Comparison of ENCODE assay signal across 8 cellular contexts in the genomic region with DNA sequence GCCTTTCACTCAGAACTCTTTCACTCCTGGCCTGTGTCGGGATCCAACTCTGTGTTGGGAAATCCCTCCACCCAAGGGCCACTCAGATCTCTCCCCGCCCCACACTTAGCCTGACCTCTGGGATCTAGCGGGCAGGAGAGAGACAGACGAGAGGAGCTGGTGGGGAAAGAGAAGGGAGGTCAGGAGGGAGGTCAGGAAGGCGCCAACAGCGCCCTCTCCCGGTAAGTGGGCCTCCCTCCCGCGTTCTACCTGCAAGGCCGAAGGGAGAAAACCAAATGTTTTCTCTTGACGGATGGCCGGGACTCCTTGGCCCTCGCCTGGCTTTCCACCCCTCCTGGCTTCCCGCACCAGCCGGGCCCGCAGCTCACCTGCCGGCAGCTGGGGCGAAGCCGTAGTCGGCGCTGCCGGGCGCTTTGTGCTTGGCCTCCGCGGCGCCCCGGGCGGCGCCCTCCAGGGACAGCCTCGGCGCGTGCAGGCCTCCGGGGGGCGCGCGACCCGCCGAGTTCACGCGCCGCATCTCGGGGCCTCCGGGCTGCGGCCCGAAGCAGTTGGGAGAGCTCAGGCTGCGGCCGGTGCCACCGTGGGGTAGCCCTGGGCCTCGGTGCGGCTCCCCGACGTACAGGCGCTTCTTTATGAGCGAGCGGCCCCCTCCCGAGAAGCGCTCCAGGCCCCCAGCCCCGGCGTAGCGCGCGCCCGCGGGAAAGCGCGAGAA. TPM values are rescaled to one million over a fixed set of nuclear protein-coding genes. Genes with fewer than 3 reads are reported as not detected.
DNase-seq lines count a peak whose midpoint lies in the region; ATAC-seq and TF ChIP-seq lines count a peak whose summit lies in the region.

No MANE protein-coding gene starts in this region.

- H3K4me3 ChIP-seq in fibroblast of the aortic adventitia (ENCODE audit: low read depth, low read length) (peak overlapping the region; percentile 48), osteoblast (ENCODE audit: insufficient read depth, low read length) (peak overlapping the region; percentile 66), thoracic aorta (peak overlapping the region; percentile 66)

- H3K27ac ChIP-seq in osteoblast (ENCODE audit: low read depth, low read length) (no peak overlapping the region), thoracic aorta (no peak overlapping the region)

- DNase-seq in GM19240 (ENCODE audit: insufficient read length, low spot score) (peak; percentile 82), NAMALWA (ENCODE audit: low spot score) (peak; percentile 77), fibroblast of the aortic adventitia (ENCODE audit: low read depth) (peak; percentile 77), osteoblast (ENCODE audit: insufficient read length, low spot score, missing footprints) (peak; percentile 97), thoracic aorta (ENCODE audit: low spot score) (no peak), NCI-H2196 treated with DMSO at 0.1 percent for 48 hours (lab: John Stamatoyannopoulos, UW; ENCODE audit: unreplicated experiment) (no peak)
- peak; percentile 63 for DNase-seq in activated T-cell treated with anti-CD3 and anti-CD28 coated beads, Interleukin-2, amount 50 U/mL, for 4 hours

- H3K36me3 ChIP-seq in osteoblast (ENCODE audit: insufficient read depth, low read length): no peaks in the 10 kb centered on the region
- no peaks in the 10 kb centered on the region for H3K36me3 ChIP-seq in thoracic aorta

- H3K9me3 ChIP-seq in osteoblast (ENCODE audit: low read depth, low read length): no peaks in the 10 kb centered on the region
- H3K9me3 ChIP-seq in thoracic aorta: no peaks in the 10 kb centered on the region

- no peaks in the 10 kb centered on the region for H3K36me3 Mint-ChIP-seq in activated T-cell treated with anti-CD3 and anti-CD28 coated beads, Interleukin-2, amount 50 U/mL, for 4 hours (ENCODE audit: insufficient read depth)

- H3K27me3 Mint-ChIP-seq in activated T-cell treated with anti-CD3 and anti-CD28 coated beads, Interleukin-2, amount 50 U/mL, for 4 hours (ENCODE audit: low read depth): no peaks in the 10 kb centered on the region

- TF ChIP-seq CTCF in fibroblast of the aortic adventitia (IDR thresholded peaks at IDR 0.05; ENCODE audit: insufficient read depth, low read length): peak; percentile 75
- TF ChIP-seq CTCF in osteoblast (IDR thresholded peaks at IDR 0.05; ENCODE audit: extremely low read depth, low read depth, low read length): peak; percentile 76
- TF ChIP-seq CTCF in thoracic aorta (IDR thresholded peaks at IDR 0.05): no peak

- H3K4me2 ChIP-seq in osteoblast (ENCODE audit: insufficient read depth, low read length): peak overlapping the region; percentile 76

- H3K4me1 Mint-ChIP-seq in activated T-cell treated with anti-CD3 and anti-CD28 coated beads, Interleukin-2, amount 50 U/mL, for 4 hours (ENCODE audit: low read depth): peaks cover 16% of the 10 kb centered on the region

- no peaks in the 10 kb centered on the region for H3K79me2 ChIP-seq in osteoblast (ENCODE audit: insufficient read depth, low read length)

- H3K27me3 ChIP-seq in osteoblast (ENCODE audit: insufficient read depth, low read length): no peaks in the 10 kb centered on the region
- H3K27me3 ChIP-seq in thoracic aorta (replicated peaks; ENCODE audit: insufficient read depth): no peaks in the 10 kb centered on the region

- no peaks in the 10 kb centered on the region for H4K20me1 ChIP-seq in osteoblast (ENCODE audit: insufficient read depth, low read length)

- no peaks in the 10 kb centered on the region for H3K9me3 Mint-ChIP-seq in activated T-cell treated with anti-CD3 and anti-CD28 coated beads, Interleukin-2, amount 50 U/mL, for 4 hours

- H3K4me1 ChIP-seq in osteoblast (ENCODE audit: insufficient read depth, low read length): peaks cover 26% of the 10 kb centered on the region
- peaks cover 4 to 6% of the 10 kb centered on the region in 2 donors for H3K4me1 ChIP-seq in thoracic aorta (ENCODE audit: control insufficient read depth in 1 of 2, low read depth in 2 of 2)

- H2AFZ ChIP-seq in osteoblast (ENCODE audit: low read length): peak overlapping the region; percentile 74

- ATAC-seq in activated T-cell treated with anti-CD3 and anti-CD28 coated beads, Interleukin-2, amount 50 U/mL, for 4 hours: peak; percentile 82 to 87
- ATAC-seq in thoracic aorta (ENCODE audit: insufficient number of reproducible peaks, low FRiP score, low read depth) (no peak), GM21526 (IDR thresholded peaks at IDR 0.05; ENCODE audit: low FRiP score, unreplicated experiment) (no peak)

- H3K4me3 Mint-ChIP-seq in activated T-cell treated with anti-CD3 and anti-CD28 coated beads, Interleukin-2, amount 50 U/mL, for 4 hours: peak overlapping the region; percentile 67

RNA-seq across cellular contexts. Expression of a gene that starts 38.2 kb away (rescaled TPM):
- under 1 TPM; 0.11 to 0.30 (median 0.29) TPM for total RNA-seq in activated T-cell treated with anti-CD3 and anti-CD28 coated beads, Interleukin-2, amount 50 U/mL, for 4 hours
- total RNA-seq in fibroblast of the aortic adventitia (ENCODE audit: low replicate concordance) (0.63 and 1.4 TPM in 2 replicates), osteoblast (2.9 TPM in 2 replicates), thoracic aorta (1 to 10 TPM in 1 of 2 donors, under 1 TPM in 1; 0.54 to 2.4 TPM)

RNA-seq across cellular contexts. Expression of a gene that starts 53.9 kb away (rescaled TPM):
- total RNA-seq in activated T-cell treated with anti-CD3 and anti-CD28 coated beads, Interleukin-2, amount 50 U/mL, for 4 hours: 10 to 100 TPM; 35.7 to 39.9 (median 38.2) TPM
- total RNA-seq in fibroblast of the aortic adventitia (ENCODE audit: low replicate concordance): 10.5 and 11.9 TPM in 2 replicates
- total RNA-seq in osteoblast: 16.3 and 16.5 TPM in 2 replicates
- total RNA-seq in thoracic aorta: 10 to 100 TPM; 24.5 to 40.8 TPM

Comparison
In these comparisons a context has a peak if more than half of its experiments do, and no peak if none do; other contexts are left out.
1. DNase-seq: peak in GM19240 (single experiment), NAMALWA (single experiment), activated T-cell treated with anti-CD3 and anti-CD28 coated beads, Interleukin-2, amount 50 U/mL, for 4 hours (single experiment), fibroblast of the aortic adventitia (single experiment) and osteoblast (single experiment); none in thoracic aorta (single experiment) and NCI-H2196 treated with DMSO at 0.1 percent for 48 hours (single experiment).
2. ATAC-seq: peak in activated T-cell treated with anti-CD3 and anti-CD28 coated beads, Interleukin-2, amount 50 U/mL, for 4 hours (2 of 2); none in thoracic aorta (single experiment) and GM21526 (single experiment).
3. Peak in every context shown above with its lines, with median percentiles within 50 percentile points of each other: H3K4me3 ChIP-seq.